Comparison of ENCODE assay signal across 9 cellular contexts in the genomic region with DNA sequence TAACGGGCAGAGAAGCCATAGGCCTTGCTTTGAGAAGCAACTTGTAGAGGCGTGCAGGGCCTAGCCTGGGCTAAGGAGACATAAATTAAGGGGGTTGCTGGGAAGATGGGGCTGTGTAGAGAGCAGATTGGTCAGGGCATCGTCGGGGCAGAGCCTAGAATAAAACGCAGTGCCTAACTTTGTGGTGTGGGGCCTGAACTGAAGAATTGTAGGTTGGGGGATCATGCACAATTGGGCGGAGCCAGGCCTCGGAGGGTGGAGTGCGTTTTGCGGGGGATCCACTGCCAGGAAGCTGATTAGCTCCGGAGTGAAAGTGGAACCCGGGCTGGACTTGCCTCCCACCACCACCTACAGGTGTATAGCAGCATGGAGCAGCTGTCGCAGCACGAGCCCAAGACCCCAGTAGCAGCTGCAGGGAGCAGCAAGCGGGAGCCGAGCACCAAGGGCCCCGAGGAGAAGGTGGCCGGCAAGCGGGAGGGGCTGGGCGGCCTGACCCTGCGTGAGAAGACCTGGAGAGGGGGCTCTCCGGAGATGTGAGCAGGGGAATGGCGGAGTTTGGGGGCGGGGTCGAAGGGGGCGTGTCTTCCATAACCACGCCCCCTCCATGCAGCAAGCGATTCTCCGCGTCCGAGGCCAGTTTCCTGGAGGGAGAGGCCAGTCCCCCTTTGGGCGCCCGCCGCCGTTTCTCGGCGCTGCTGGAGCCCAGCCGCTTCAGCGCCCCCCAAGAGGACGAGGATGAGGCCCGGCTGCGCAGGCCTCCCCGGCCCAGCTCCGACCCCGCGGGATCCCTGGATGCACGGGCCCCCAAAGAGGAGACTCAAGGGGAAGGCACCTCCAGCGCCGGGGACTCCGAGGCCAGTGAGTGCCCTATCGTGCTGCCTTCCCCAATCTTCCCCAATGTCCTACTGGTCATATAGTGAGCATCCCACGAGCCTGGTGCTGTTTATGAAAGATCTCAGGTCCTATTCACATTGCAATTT. TPM values are rescaled to one million over a fixed set of nuclear protein-coding genes. Genes with fewer than 3 reads are reported as not detected.
A peak's percentile ranks its signal among the peaks of the same experiment; 100 is the strongest.
DNase-seq lines count a peak whose midpoint lies in the region; ATAC-seq lines count a peak whose summit lies in the region.
"Had no signal": no experiment of that assay in that cellular context is flagged by ENCODE, and none has a peak within 500 bp of the region (broad histone marks: within the 10 kb centered on the region; RNA-seq: fewer than 3 reads in every experiment).

No MANE protein-coding gene starts in this region.

- peaks cover 20% of the 10 kb centered on the region for H3K4me1 Mint-ChIP-seq in activated CD4-positive, alpha-beta T cell treated with anti-CD3 and anti-CD28 coated beads, Interleukin-2, amount 10 ng/mL, durations not matched to agents 7 days and 5 days
- peaks cover 11% of the 10 kb centered on the region for H3K4me1 Mint-ChIP-seq in stimulated activated naive CD8-positive, alpha-beta T cell treated with anti-CD3 and anti-CD28 coated beads, Interleukin-15, Interleukin-2, amounts not matched to agents 100 ng/mL and 50 ng/mL, for 24 hours (ENCODE audit: low read depth)

- peak overlapping the region; percentile 59 for H3K4me3 Mint-ChIP-seq in activated CD4-positive, alpha-beta T cell treated with anti-CD3 and anti-CD28 coated beads, Interleukin-2, amount 10 ng/mL, durations not matched to agents 7 days and 5 days
- H3K4me3 Mint-ChIP-seq in stimulated activated naive CD8-positive, alpha-beta T cell treated with anti-CD3 and anti-CD28 coated beads, Interleukin-15, Interleukin-2, amounts not matched to agents 100 ng/mL and 50 ng/mL, for 24 hours = peak overlapping the region; percentile 75

- POLR2A ChIA-PET in activated CD4-positive, alpha-beta T cell treated with anti-CD3 and anti-CD28 coated beads, Interleukin-2, amount 10 ng/mL, durations not matched to agents 7 days and 5 days (lab: Charles Lee) = no interaction called here

- H3K27ac ChIP-seq in effector memory CD4-positive, alpha-beta T cell (ENCODE audit: insufficient read depth, low read length, poor library complexity, severe bottlenecking) = no peak overlapping the region
- H3K27ac ChIP-seq in mucosa of rectum (ENCODE audit: low read depth in 2 of 2, low read length in 2 of 2) = no peak overlapping the region

- H3K36me3 Mint-ChIP-seq in activated CD4-positive, alpha-beta T cell treated with anti-CD3 and anti-CD28 coated beads, Interleukin-2, amount 10 ng/mL, durations not matched to agents 7 days and 5 days (ENCODE audit: low read depth) = peaks cover 7% of the 10 kb centered on the region
- peaks cover 7% of the 10 kb centered on the region for H3K36me3 Mint-ChIP-seq in stimulated activated naive CD8-positive, alpha-beta T cell treated with anti-CD3 and anti-CD28 coated beads, Interleukin-15, Interleukin-2, amounts not matched to agents 100 ng/mL and 50 ng/mL, for 24 hours (ENCODE audit: low read depth)

- no peaks in the 10 kb centered on the region for H3K27me3 ChIP-seq in effector memory CD4-positive, alpha-beta T cell (replicated peaks; ENCODE audit: control insufficient read depth, insufficient read depth, low read length, poor library complexity, severe bottlenecking)
- H3K27me3 ChIP-seq in mucosa of rectum (ENCODE audit: control insufficient read depth in 2 of 2, insufficient read depth in 2 of 2, low read length in 2 of 2) = peaks cover 0 to 2% of the 10 kb centered on the region in 2 donors

- H3K27me3 Mint-ChIP-seq in activated CD4-positive, alpha-beta T cell treated with anti-CD3 and anti-CD28 coated beads, Interleukin-2, amount 10 ng/mL, durations not matched to agents 7 days and 5 days = peaks cover 2% of the 10 kb centered on the region
- peaks cover 3% of the 10 kb centered on the region for H3K27me3 Mint-ChIP-seq in stimulated activated naive CD8-positive, alpha-beta T cell treated with anti-CD3 and anti-CD28 coated beads, Interleukin-15, Interleukin-2, amounts not matched to agents 100 ng/mL and 50 ng/mL, for 24 hours

- H3K9me3 Mint-ChIP-seq in activated CD4-positive, alpha-beta T cell treated with anti-CD3 and anti-CD28 coated beads, Interleukin-2, amount 10 ng/mL, durations not matched to agents 7 days and 5 days = peaks cover 5% of the 10 kb centered on the region
- H3K9me3 Mint-ChIP-seq in stimulated activated naive CD8-positive, alpha-beta T cell treated with anti-CD3 and anti-CD28 coated beads, Interleukin-15, Interleukin-2, amounts not matched to agents 100 ng/mL and 50 ng/mL, for 24 hours = no peaks in the 10 kb centered on the region

- peaks cover 11% of the 10 kb centered on the region for H3K4me1 ChIP-seq in effector memory CD4-positive, alpha-beta T cell (ENCODE audit: control insufficient read depth, insufficient read depth, low read length, poor library complexity, severe bottlenecking)
- peaks cover 5 to 8% of the 10 kb centered on the region in 2 donors for H3K4me1 ChIP-seq in mucosa of rectum (ENCODE audit: control insufficient read depth in 2 of 2, insufficient read depth in 2 of 2, low read length in 2 of 2)

- H3K9ac ChIP-seq in mucosa of rectum (ENCODE audit: low read depth in 1 of 2, low read length in 2 of 2) = peak overlapping the region; percentile 14 to 56

- no peaks in the 10 kb centered on the region for H3K9me3 ChIP-seq in effector memory CD4-positive, alpha-beta T cell (ENCODE audit: control insufficient read depth, low read length)
- H3K9me3 ChIP-seq in mucosa of rectum (ENCODE audit: control insufficient read depth in 2 of 2, low read length in 2 of 2) = no peaks in the 10 kb centered on the region

- no peaks in the 10 kb centered on the region for H3K36me3 ChIP-seq in effector memory CD4-positive, alpha-beta T cell (ENCODE audit: control insufficient read depth, insufficient read depth, low read length)
- no peaks in the 10 kb centered on the region for H3K36me3 ChIP-seq in mucosa of rectum (ENCODE audit: control insufficient read depth in 2 of 2, insufficient read depth in 2 of 2, low read length in 2 of 2)

- peak overlapping the region; percentile 54 for H3K4me3 ChIP-seq in effector memory CD4-positive, alpha-beta T cell (ENCODE audit: insufficient read depth, low read depth, low read length, poor library complexity, severe bottlenecking)
- H3K4me3 ChIP-seq in mucosa of rectum (ENCODE audit: low read length in 2 of 2) = peak overlapping the region; percentile 61 to 70

- H3K27ac Mint-ChIP-seq in activated CD4-positive, alpha-beta T cell treated with anti-CD3 and anti-CD28 coated beads, Interleukin-2, amount 10 ng/mL, durations not matched to agents 7 days and 5 days = peak overlapping the region; percentile 36
- peak overlapping the region; percentile 40 for H3K27ac Mint-ChIP-seq in stimulated activated naive CD8-positive, alpha-beta T cell treated with anti-CD3 and anti-CD28 coated beads, Interleukin-15, Interleukin-2, amounts not matched to agents 100 ng/mL and 50 ng/mL, for 24 hours

- CTCF ChIA-PET in activated CD4-positive, alpha-beta T cell treated with anti-CD3 and anti-CD28 coated beads, Interleukin-2, amount 10 ng/mL, durations not matched to agents 7 days and 5 days (lab: Charles Lee) = interaction anchor here (0.8 to 2.2 kb wide), 3 partner anchors 14 to 111 kb away, joined by 4 to 5 read pairs (median 4); no protein-coding TSS in a partner anchor

- peak; percentile 28 for DNase-seq in DMS153 treated with DMSO at 0.1 percent for 48 hours (lab: John Stamatoyannopoulos, UW; ENCODE audit: unreplicated experiment)
- peak; percentile 68 for DNase-seq in activated CD4-positive, alpha-beta T cell treated with anti-CD3 and anti-CD28 coated beads, Interleukin-2, amount 10 ng/mL, durations not matched to agents 7 days and 5 days
- peak in 1 of 3 donors; percentile 51 for DNase-seq in effector memory CD4-positive, alpha-beta T cell
- DNase-seq in cortex of kidney (lab: John Stamatoyannopoulos, UW) = no peak

- peak; percentile 55 for ATAC-seq in HG03432 (IDR thresholded peaks at IDR 0.05; ENCODE audit: unreplicated experiment)
- no peak for ATAC-seq in HG02852 (IDR thresholded peaks at IDR 0.05; ENCODE audit: unreplicated experiment)

RNA-seq across cellular contexts. Expression of a gene that starts 13.8 kb away (rescaled TPM):
- 10 to 100 TPM; 28.8 to 30.0 TPM for total RNA-seq in activated CD4-positive, alpha-beta T cell treated with anti-CD3 and anti-CD28 coated beads, Interleukin-2, amount 10 ng/mL, durations not matched to agents 7 days and 5 days

RNA-seq across cellular contexts. Expression of a gene that starts 19.6 kb away (rescaled TPM):
- total RNA-seq in activated CD4-positive, alpha-beta T cell treated with anti-CD3 and anti-CD28 coated beads, Interleukin-2, amount 10 ng/mL, durations not matched to agents 7 days and 5 days = under 1 TPM in 1 of 2 experiments, not detected in 1; 0.20 TPM
- total RNA-seq: M059J had no signal

RNA-seq across cellular contexts. Expression of a gene that starts 23.6 kb away (rescaled TPM):
- total RNA-seq in activated CD4-positive, alpha-beta T cell treated with anti-CD3 and anti-CD28 coated beads, Interleukin-2, amount 10 ng/mL, durations not matched to agents 7 days and 5 days = 10 to 100 TPM; 35.4 to 41.7 TPM

RNA-seq across cellular contexts. Expression of a gene that starts 29.1 kb away (rescaled TPM):
- under 1 TPM; 0.35 to 0.67 TPM for total RNA-seq in activated CD4-positive, alpha-beta T cell treated with anti-CD3 and anti-CD28 coated beads, Interleukin-2, amount 10 ng/mL, durations not matched to agents 7 days and 5 days

RNA-seq across cellular contexts. Expression of a gene that starts 33.0 kb away (rescaled TPM):
- not detected for total RNA-seq in activated CD4-positive, alpha-beta T cell treated with anti-CD3 and anti-CD28 coated beads, Interleukin-2, amount 10 ng/mL, durations not matched to agents 7 days and 5 days
